8 cellular contexts compared by ENCODE assay signal in genomic region chr1:209202826-209203439, GRCh38.
DNase-seq lines count a peak whose midpoint lies in the region; ATAC-seq, FAIRE-seq and TF ChIP-seq lines count a peak whose summit lies in the region.

No MANE protein-coding gene starts in this region.

- TF ChIP-seq POLR2A in NB4 (IDR thresholded peaks at IDR 0.05; ENCODE audit: extremely low read depth, insufficient read length), result no peak

- no peaks in the 10 kb centered on the region for H3K9me3 Mint-ChIP-seq in natural killer cell
- H3K9me3 Mint-ChIP-seq in natural killer cell treated with Interleukin-12 subunit alpha and Interleukin-12 subunit beta and Interleukin-15 and Interleukin-18, amount 100 ng/mL, for 72 hours, result peaks cover 3% of the 10 kb centered on the region

- H3K4me3 Mint-ChIP-seq in natural killer cell, result no peak overlapping the region
- no peak overlapping the region for H3K4me3 Mint-ChIP-seq in natural killer cell treated with Interleukin-12 subunit alpha and Interleukin-12 subunit beta and Interleukin-15 and Interleukin-18, amount 100 ng/mL, for 72 hours

- no peak overlapping the region for H3K4me3 ChIP-seq in NB4 (ENCODE audit: low read depth, low read length)

- H3K27ac Mint-ChIP-seq in natural killer cell, result no peak overlapping the region
- H3K27ac Mint-ChIP-seq in natural killer cell treated with Interleukin-12 subunit alpha and Interleukin-12 subunit beta and Interleukin-15 and Interleukin-18, amount 100 ng/mL, for 72 hours, result no peak overlapping the region

- intact Hi-C loops in natural killer cell (cut with micrococcal nuclease), result no loop called here

- TF ChIP-seq CTCF in natural killer cell (IDR thresholded peaks at IDR 0.05) (peak; percentile 24), NB4 (IDR thresholded peaks at IDR 0.05; ENCODE audit: low read depth, low read length) (peak; percentile 61)

- H3K36me3 Mint-ChIP-seq in natural killer cell, result no peaks in the 10 kb centered on the region
- no peaks in the 10 kb centered on the region for H3K36me3 Mint-ChIP-seq in natural killer cell treated with Interleukin-12 subunit alpha and Interleukin-12 subunit beta and Interleukin-15 and Interleukin-18, amount 100 ng/mL, for 72 hours

- ATAC-seq in natural killer cell (no peak), HG03108 (IDR thresholded peaks at IDR 0.05; ENCODE audit: unreplicated experiment) (no peak), HG03139 (IDR thresholded peaks at IDR 0.05; ENCODE audit: unreplicated experiment) (no peak)
- no peak for ATAC-seq in natural killer cell treated with Interleukin-12 subunit alpha and Interleukin-12 subunit beta and Interleukin-15 and Interleukin-18, amount 100 ng/mL, for 72 hours

- H3K4me1 Mint-ChIP-seq in natural killer cell, result no peaks in the 10 kb centered on the region
- no peaks in the 10 kb centered on the region for H3K4me1 Mint-ChIP-seq in natural killer cell treated with Interleukin-12 subunit alpha and Interleukin-12 subunit beta and Interleukin-15 and Interleukin-18, amount 100 ng/mL, for 72 hours (ENCODE audit: low read depth in 2 of 2)

- peaks cover 7 to 22% of the 10 kb centered on the region in 2 donors for H3K27me3 Mint-ChIP-seq in natural killer cell (ENCODE audit: low read depth in 2 of 2)
- peaks cover 8 to 25% of the 10 kb centered on the region in 2 donors for H3K27me3 Mint-ChIP-seq in natural killer cell treated with Interleukin-12 subunit alpha and Interleukin-12 subunit beta and Interleukin-15 and Interleukin-18, amount 100 ng/mL, for 72 hours

- DNase-seq in natural killer cell (no peak), NB4 (ENCODE audit: low read depth) (peak; percentile 51), glomerular visceral epithelial cell (ENCODE audit: extremely low spot score) (peak; percentile 58), stromal cell of bone marrow (ENCODE audit: low read depth) (peak; percentile 36)
- no peak for DNase-seq in natural killer cell treated with Interleukin-12 subunit alpha and Interleukin-12 subunit beta and Interleukin-15 and Interleukin-18, amount 100 ng/mL, for 72 hours (ENCODE audit: low spot score)

- FAIRE-seq in TTC549 (lab: Jason Lieb, UNC), result peak; percentile 56

Comparison
In these comparisons a context has a peak if more than half of its experiments do, and no peak if none do; other contexts are left out.
1. DNase-seq: peak in NB4 (single experiment), glomerular visceral epithelial cell (single experiment) and stromal cell of bone marrow (single experiment); none in natural killer cell (single experiment) and natural killer cell treated with Interleukin-12 subunit alpha and Interleukin-12 subunit beta and Interleukin-15 and Interleukin-18, amount 100 ng/mL, for 72 hours (single experiment).